ENCODE assay signal across 8 cellular contexts in the genomic region with DNA sequence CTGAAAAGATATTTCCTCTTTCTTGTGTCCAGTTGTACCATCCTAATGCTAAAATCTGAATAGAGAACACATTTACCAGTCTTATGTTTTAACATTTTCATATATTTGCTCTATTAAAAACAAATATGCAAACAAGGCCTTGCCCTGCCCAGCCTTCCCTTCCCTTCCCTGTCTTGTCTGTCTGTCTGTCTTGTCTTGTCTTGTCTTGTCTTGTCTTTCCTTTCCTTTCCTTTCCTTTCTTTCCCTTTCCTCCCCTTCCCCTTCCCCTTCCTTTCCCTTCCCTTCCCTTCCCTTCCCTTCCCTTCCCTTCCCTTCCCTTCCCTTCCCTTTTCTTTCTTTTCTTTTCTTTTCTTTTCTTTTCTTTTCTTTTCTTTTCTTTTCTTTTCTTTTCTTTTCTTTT.
"Had no signal": no experiment of that assay in that cellular context is flagged by ENCODE, and none has a peak within 500 bp of the region (broad histone marks: within the 10 kb centered on the region; RNA-seq: fewer than 3 reads in every experiment).

No MANE protein-coding gene starts in this region.

- ATAC-seq: GM12878 had no signal

- DNase-seq: GDM1, GF-D8 had no signal

- FAIRE-seq: G401.6, GM12878, GM12891, GM12892, GM18507, GM19239 had no signal

- H3K4me3 ChIP-seq: GM12878 had no signal
